ENCODE assay signal across 20 cellular contexts in the genomic region with DNA sequence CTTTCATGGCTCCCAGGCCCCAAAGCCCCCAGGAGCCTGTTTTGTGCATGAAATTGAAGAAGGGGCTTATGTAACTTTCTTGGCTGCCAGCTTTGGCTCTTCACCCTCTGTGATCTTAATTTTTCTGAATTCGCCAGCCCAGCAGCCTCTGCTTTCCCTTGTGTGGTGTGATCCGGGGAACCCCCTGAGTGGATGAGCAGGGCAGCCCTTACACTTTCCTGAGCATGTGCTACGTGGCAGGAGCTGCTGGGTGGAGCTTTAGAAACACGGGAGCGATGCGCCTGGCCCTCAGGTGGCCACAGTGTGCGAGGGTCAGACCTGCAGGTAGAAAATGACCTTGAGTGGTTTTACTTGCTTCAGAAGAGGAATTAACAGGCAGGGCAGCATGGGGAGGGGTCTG. TPM values are rescaled to one million over a fixed set of nuclear protein-coding genes. Genes with fewer than 3 reads are reported as not detected.
A peak's percentile ranks its signal among the peaks of the same experiment; 100 is the strongest.
DNase-seq lines count a peak whose midpoint lies in the region; ATAC-seq and TF ChIP-seq lines count a peak whose summit lies in the region.
"Had no signal": no experiment of that assay in that cellular context is flagged by ENCODE, and none has a peak within 500 bp of the region (broad histone marks: within the 10 kb centered on the region; RNA-seq: fewer than 3 reads in every experiment).

No MANE protein-coding gene starts in this region.

- TF ChIP-seq CTCF in neural crest cell (conservative IDR thresholded peaks at IDR 0.05) (no peak), upper lobe of left lung (IDR thresholded peaks at IDR 0.05) (no peak)

- ATAC-seq in stimulated activated naive CD8-positive, alpha-beta T cell treated with anti-CD3 and anti-CD28 coated beads, Interleukin-15, amount 100 ng/mL, for 72 hours = no peak
- ATAC-seq in GM18870 (IDR thresholded peaks at IDR 0.05; ENCODE audit: unreplicated experiment) (no peak), upper lobe of left lung (ENCODE audit: low FRiP score in 2 of 2) (no peak)
- ATAC-seq: K562 had no signal

- no peak for TF ChIP-seq EP300 in upper lobe of left lung (IDR thresholded peaks at IDR 0.05)

- peaks cover 15 to 45% (median 35%) of the 10 kb centered on the region in 4 donors for H3K36me3 ChIP-seq in upper lobe of left lung
- H3K36me3 ChIP-seq: BE2C had no signal

- H3K27ac Mint-ChIP-seq in stimulated activated naive CD8-positive, alpha-beta T cell treated with anti-CD3 and anti-CD28 coated beads, Interleukin-15, Interleukin-2, amounts not matched to agents 100 ng/mL and 50 ng/mL, for 24 hours = peak overlapping the region; percentile 49
- H3K27ac Mint-ChIP-seq in stimulated activated naive CD8-positive, alpha-beta T cell treated with anti-CD3 and anti-CD28 coated beads, Interleukin-15, amount 100 ng/mL, for 72 hours = peak overlapping the region in 1 of 2 donors; percentile 30
- peak overlapping the region; percentile 37 for H3K27ac Mint-ChIP-seq in dendritic cell treated with granulocyte-macrophage colony-stimulating factor and Interleukin-4, amounts not matched to agents 40 ng/mL and 50 ng/mL, for 4 days
- peak overlapping the region; percentile 44 for H3K27ac Mint-ChIP-seq in neural crest cell (ENCODE audit: unreplicated experiment)
- H3K27ac Mint-ChIP-seq: CD4-positive, alpha-beta T cell had no signal

- intact Hi-C loops in dendritic cell treated with granulocyte-macrophage colony-stimulating factor and Interleukin-4, amounts not matched to agents 40 ng/mL and 50 ng/mL, for 4 days (cut with micrococcal nuclease) = no loop called here

- no peak overlapping the region for H3K4me3 Mint-ChIP-seq in stimulated activated naive CD8-positive, alpha-beta T cell treated with anti-CD3 and anti-CD28 coated beads, Interleukin-15, Interleukin-2, amounts not matched to agents 100 ng/mL and 50 ng/mL, for 24 hours
- H3K4me3 Mint-ChIP-seq in stimulated activated naive CD8-positive, alpha-beta T cell treated with anti-CD3 and anti-CD28 coated beads, Interleukin-15, amount 100 ng/mL, for 72 hours = no peak overlapping the region
- H3K4me3 Mint-ChIP-seq in dendritic cell treated with granulocyte-macrophage colony-stimulating factor and Interleukin-4, amounts not matched to agents 40 ng/mL and 50 ng/mL, for 4 days = no peak overlapping the region
- no peak overlapping the region for H3K4me3 Mint-ChIP-seq in neural crest cell
- H3K4me3 Mint-ChIP-seq: CD4-positive, alpha-beta T cell had no signal

- H3K27me3 ChIP-seq in upper lobe of left lung = no peaks in the 10 kb centered on the region
- H3K27me3 ChIP-seq: BE2C had no signal

- H3K36me3 Mint-ChIP-seq in stimulated activated naive CD8-positive, alpha-beta T cell treated with anti-CD3 and anti-CD28 coated beads, Interleukin-15, Interleukin-2, amounts not matched to agents 100 ng/mL and 50 ng/mL, for 24 hours (ENCODE audit: low read depth) = peaks cover 45% of the 10 kb centered on the region
- peaks cover 100% of the 10 kb centered on the region for H3K36me3 Mint-ChIP-seq in dendritic cell treated with granulocyte-macrophage colony-stimulating factor and Interleukin-4, amounts not matched to agents 40 ng/mL and 50 ng/mL, for 4 days (ENCODE audit: low read depth)
- H3K36me3 Mint-ChIP-seq in neural crest cell (ENCODE audit: low read depth) = peaks cover 5% of the 10 kb centered on the region

- H3K4me3 ChIP-seq in upper lobe of left lung = no peak overlapping the region
- H3K4me3 ChIP-seq: K562 had no signal

- peaks cover 5 to 14% (median 10%) of the 10 kb centered on the region in 4 donors for H3K4me1 ChIP-seq in upper lobe of left lung

- no peak for TF ChIP-seq POLR2A in upper lobe of left lung (IDR thresholded peaks at IDR 0.05)

- DNase-seq in stimulated activated naive CD8-positive, alpha-beta T cell treated with anti-CD3 and anti-CD28 coated beads, Interleukin-15, amount 100 ng/mL, for 72 hours = no peak
- DNase-seq in neural crest cell (ENCODE audit: low read depth, low spot score) (no peak), DMS79 treated with DMSO at 0.1 percent for 48 hours (lab: John Stamatoyannopoulos, UW) (no peak), upper lobe of left lung (no peak), NCI-H446 (lab: John Stamatoyannopoulos, UW) (no peak)
- DNase-seq: BE2C; CD4-positive, alpha-beta T cell; DMS53; GOT3; NCI-H1105 treated with DMSO at 0.1 percent for 48 hours; NCI-H1694; NCI-H2081 treated with DMSO at 0.1 percent for 48 hours; NCI-H510A treated with DMSO at 0.1 percent for 48 hours; NCI-H774; OCI-M1; SHP77 treated with DMSO at 0.1 percent for 48 hours had no signal

- H3K4me1 Mint-ChIP-seq in stimulated activated naive CD8-positive, alpha-beta T cell treated with anti-CD3 and anti-CD28 coated beads, Interleukin-15, Interleukin-2, amounts not matched to agents 100 ng/mL and 50 ng/mL, for 24 hours (ENCODE audit: low read depth) = peaks cover 5% of the 10 kb centered on the region
- peaks cover 4% of the 10 kb centered on the region for H3K4me1 Mint-ChIP-seq in stimulated activated naive CD8-positive, alpha-beta T cell treated with anti-CD3 and anti-CD28 coated beads, Interleukin-15, amount 100 ng/mL, for 72 hours
- H3K4me1 Mint-ChIP-seq in dendritic cell treated with granulocyte-macrophage colony-stimulating factor and Interleukin-4, amounts not matched to agents 40 ng/mL and 50 ng/mL, for 4 days (ENCODE audit: low read depth) = peaks cover 53% of the 10 kb centered on the region
- H3K4me1 Mint-ChIP-seq in neural crest cell = peaks cover 32% of the 10 kb centered on the region

- no peaks in the 10 kb centered on the region for H3K27me3 Mint-ChIP-seq in stimulated activated naive CD8-positive, alpha-beta T cell treated with anti-CD3 and anti-CD28 coated beads, Interleukin-15, Interleukin-2, amounts not matched to agents 100 ng/mL and 50 ng/mL, for 24 hours
- no peaks in the 10 kb centered on the region for H3K27me3 Mint-ChIP-seq in stimulated activated naive CD8-positive, alpha-beta T cell treated with anti-CD3 and anti-CD28 coated beads, Interleukin-15, amount 100 ng/mL, for 72 hours
- H3K27me3 Mint-ChIP-seq in dendritic cell treated with granulocyte-macrophage colony-stimulating factor and Interleukin-4, amounts not matched to agents 40 ng/mL and 50 ng/mL, for 4 days = no peaks in the 10 kb centered on the region
- no peaks in the 10 kb centered on the region for H3K27me3 Mint-ChIP-seq in neural crest cell (ENCODE audit: low read depth)
- H3K27me3 Mint-ChIP-seq: CD4-positive, alpha-beta T cell had no signal

- no peaks in the 10 kb centered on the region for H3K9me3 ChIP-seq in upper lobe of left lung
- H3K9me3 ChIP-seq: BE2C had no signal

- WGBS in upper lobe of left lung, 2 donors = 89 to 92% methylated on average over 7 of the region's 7 CpGs

- no peak overlapping the region for H3K27ac ChIP-seq in upper lobe of left lung

- H3K9me3 Mint-ChIP-seq in stimulated activated naive CD8-positive, alpha-beta T cell treated with anti-CD3 and anti-CD28 coated beads, Interleukin-15, Interleukin-2, amounts not matched to agents 100 ng/mL and 50 ng/mL, for 24 hours = no peaks in the 10 kb centered on the region
- H3K9me3 Mint-ChIP-seq in stimulated activated naive CD8-positive, alpha-beta T cell treated with anti-CD3 and anti-CD28 coated beads, Interleukin-15, amount 100 ng/mL, for 72 hours = no peaks in the 10 kb centered on the region
- no peaks in the 10 kb centered on the region for H3K9me3 Mint-ChIP-seq in dendritic cell treated with granulocyte-macrophage colony-stimulating factor and Interleukin-4, amounts not matched to agents 40 ng/mL and 50 ng/mL, for 4 days
- no peaks in the 10 kb centered on the region for H3K9me3 Mint-ChIP-seq in neural crest cell
- H3K9me3 Mint-ChIP-seq: CD4-positive, alpha-beta T cell had no signal

RNA-seq across cellular contexts. Expression of a gene that starts 51.0 kb away (rescaled TPM):
- total RNA-seq in neural crest cell (9.6 and 9.8 TPM in 2 replicates), upper lobe of left lung (100 to 1,000 TPM in 2 of 6 donors, 10 to 100 TPM in 4; 64.0 to 119 (median 80.0) TPM)
